In genomic region chr1:234264832-234265231, GRCh38 we compare ENCODE assay signal across 23 cellular contexts.
"Had no signal": no experiment of that assay in that cellular context is flagged by ENCODE, and none has a peak within 500 bp of the region (broad histone marks: within the 10 kb centered on the region; RNA-seq: fewer than 3 reads in every experiment).

No MANE protein-coding gene starts in this region.

- FAIRE-seq: RCC 7860 had no signal

- H3K27ac Mint-ChIP-seq: IgD-negative memory B cell had no signal

- DNase-seq: KBM-7, MV-4-11, NCI-H1048, NCI-H1105 treated with DMSO at 0.1 percent for 48 hours, NCI-H1417 treated with DMSO at 0.1 percent for 48 hours, NCI-H146, NCI-H1694 treated with DMSO at 0.1 percent for 48 hours, NCI-H1930, NCI-H2081, NCI-H2107, NCI-H226, NCI-H446, NCI-H510A, NCI-H524 treated with DMSO at 0.1 percent for 48 hours, NCI-H69, NCI-H774, Right ventricle myocardium superior, RPMI8226, SIG-M5 had no signal

- H3K9me3 Mint-ChIP-seq: IgD-negative memory B cell had no signal

- H3K4me1 Mint-ChIP-seq: IgD-negative memory B cell had no signal

- H3K4me3 Mint-ChIP-seq: IgD-negative memory B cell had no signal

- H3K36me3 ChIP-seq: SJSA1 had no signal

- H3K27ac ChIP-seq: SJSA1, SK-N-MC had no signal

- H3K36me3 Mint-ChIP-seq: IgD-negative memory B cell had no signal

- H3K4me1 ChIP-seq: SJSA1 had no signal

- H3K9me3 ChIP-seq: SJSA1 had no signal

- H3K4me3 ChIP-seq: SJSA1, SK-N-MC had no signal
